Comparison of ENCODE assay signal across 2 cellular contexts in genomic region chr5:35083150-35083549, GRCh38.
TF ChIP-seq lines count a peak whose summit lies in the region.

No MANE protein-coding gene starts in this region.

TF ChIP-seq in liver, 16 proteins besides CTCF, POLR2A, EP300 and RAD21:
- no peak for TF ChIP-seq NR2F2 (IDR thresholded peaks at IDR 0.05)
- TF ChIP-seq JUND (IDR thresholded peaks at IDR 0.05): peak in 1 of 2 donors; percentile 28
- peak; percentile 42 for TF ChIP-seq FOXA2 (IDR thresholded peaks at IDR 0.05)
- peak; percentile 82 to 92 for TF ChIP-seq RXRA (IDR thresholded peaks at IDR 0.05)
- no peak for TF ChIP-seq FOXA1 (IDR thresholded peaks at IDR 0.05)
- no peak for TF ChIP-seq REST (IDR thresholded peaks at IDR 0.05)
- TF ChIP-seq ATF3 (IDR thresholded peaks at IDR 0.05): no peak
- TF ChIP-seq GABPA (IDR thresholded peaks at IDR 0.05 in 1 of 2, conservative IDR thresholded peaks at IDR 0.05 in 1 of 2): no peak
- peak; percentile 26 for TF ChIP-seq YY1 (IDR thresholded peaks at IDR 0.05)
- no peak for TF ChIP-seq HNF4G (IDR thresholded peaks at IDR 0.05)
- peak; percentile 21 for TF ChIP-seq MAX (IDR thresholded peaks at IDR 0.05)
- TF ChIP-seq SP1 (IDR thresholded peaks at IDR 0.05): peak; percentile 31
- peak in 1 of 2 donors; percentile 21 for TF ChIP-seq EGR1 (IDR thresholded peaks at IDR 0.05; ENCODE audit: low read depth in 2 of 2)
- peak; percentile 27 for TF ChIP-seq ZBTB33 (IDR thresholded peaks at IDR 0.05)
- TF ChIP-seq TAF1 (conservative IDR thresholded peaks at IDR 0.05): no peak
- peak; percentile 59 to 73 for TF ChIP-seq HNF4A (conservative IDR thresholded peaks at IDR 0.05)

TF ChIP-seq in HepG2, 621 proteins besides CTCF, POLR2A, EP300 and RAD21:
- TF ChIP-seq DZIP1 (CRISPR knock-in tag; IDR thresholded peaks at IDR 0.05) (no peak), JARID2 (CRISPR knock-in tag; IDR thresholded peaks at IDR 0.05; ENCODE audit: insufficient replicate concordance) (no peak), MLX (CRISPR knock-in tag; IDR thresholded peaks at IDR 0.05) (no peak), ZNF496 (CRISPR knock-in tag; IDR thresholded peaks at IDR 0.05; ENCODE audit: insufficient replicate concordance) (no peak), POGK (CRISPR knock-in tag; conservative IDR thresholded peaks at IDR 0.05) (no peak), ZNF331 (CRISPR knock-in tag; IDR thresholded peaks at IDR 0.05) (no peak), NR2F2 (IDR thresholded peaks at IDR 0.05; ENCODE audit: borderline replicate concordance, low read depth) (no peak)
